Comparison of ENCODE assay signal across 8 cellular contexts in the genomic region with DNA sequence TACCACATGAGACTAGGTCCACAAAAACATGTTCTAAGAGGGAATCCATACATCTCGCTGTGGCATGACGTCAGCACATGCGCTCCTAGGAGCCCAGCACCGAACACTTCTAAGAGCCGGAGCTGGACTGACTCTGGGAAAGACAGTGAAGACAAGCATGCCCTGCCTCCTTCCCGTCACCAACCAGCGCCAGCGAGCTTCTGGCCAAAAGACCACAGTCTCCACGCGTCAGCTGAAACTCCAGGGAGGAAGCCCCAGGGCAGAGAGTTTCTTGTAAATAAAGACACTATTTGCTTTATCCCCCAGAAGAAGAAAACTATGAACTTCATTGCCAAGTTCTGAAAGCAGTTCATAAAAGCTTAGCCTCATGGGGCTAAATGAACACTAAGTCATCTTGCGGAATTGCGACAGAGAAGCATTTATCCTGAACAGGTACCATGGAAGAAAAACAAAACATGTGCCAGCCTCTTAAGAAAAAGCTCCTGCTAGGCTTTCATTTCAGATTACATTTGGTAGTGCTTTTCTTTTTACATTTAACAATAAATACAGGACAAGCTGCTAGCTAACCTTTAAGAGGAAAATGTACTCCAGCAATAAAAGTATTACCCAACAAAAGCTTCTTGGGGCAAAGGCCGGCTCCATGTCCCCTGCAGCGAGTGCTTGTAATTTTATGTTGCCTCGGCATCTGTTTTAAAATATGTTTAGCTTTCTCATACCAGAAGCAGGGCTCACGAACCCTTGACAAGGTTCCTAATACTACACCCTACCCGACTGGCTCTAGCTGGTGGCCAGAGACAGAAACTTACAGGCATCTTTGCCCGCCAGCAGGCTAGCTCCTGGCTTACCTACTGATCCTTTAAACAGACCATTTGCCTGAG.
A peak's percentile ranks its signal among the peaks of the same experiment; 100 is the strongest.
DNase-seq lines count a peak whose midpoint lies in the region; ATAC-seq, FAIRE-seq and TF ChIP-seq lines count a peak whose summit lies in the region.

No MANE protein-coding gene starts in this region.

- ATAC-seq in WTC11 (no peak), left ventricle myocardium superior (peak; percentile 57), GM18517 (IDR thresholded peaks at IDR 0.05; ENCODE audit: unreplicated experiment) (no peak), GM21528 (IDR thresholded peaks at IDR 0.05; ENCODE audit: low FRiP score, unreplicated experiment) (no peak)

- H3K27me3 Mint-ChIP-seq in WTC11 (ENCODE audit: low read depth) = no peaks in the 10 kb centered on the region

- FAIRE-seq in GM12892 (lab: Jason Lieb, UNC) (peak; percentile 9), urothelium cell line (lab: Jason Lieb, UNC) (no peak)

- H3K36me3 Mint-ChIP-seq in WTC11 = peaks cover 19% of the 10 kb centered on the region

- H3K4me1 Mint-ChIP-seq in WTC11 = peaks cover 29% of the 10 kb centered on the region

- intact Hi-C loops in left ventricle myocardium superior (cut with micrococcal nuclease) = no loop called here

- peak overlapping the region; percentile 54 for H3K27ac Mint-ChIP-seq in WTC11

- H3K27ac ChIP-seq in skin epidermis = peak overlapping the region in 11 of 21 experiments; percentile 5 to 79 (median 59)

- H3K4me3 ChIP-seq in skin epidermis = no peak overlapping the region

- POLR2A ChIA-PET in WTC11 (lab: Charles Lee) = no interaction called here

- CTCF ChIA-PET in WTC11 (lab: Charles Lee) = interaction anchor here (0.6 to 2.0 kb wide), 9 partner anchors 10 to 97 kb away, joined by 3 to 7 read pairs (median 5); no protein-coding TSS in a partner anchor

- DNase-seq in GM12892 (ENCODE audit: insufficient read length) = no peak
- no peak for DNase-seq in WTC11 (ENCODE audit: low spot score)
- no peak for DNase-seq in left ventricle myocardium superior
- no peak for DNase-seq in NCI-H526 treated with DMSO at 0.1 percent for 48 hours (lab: John Stamatoyannopoulos, UW)
- DNase-seq in urothelium cell line (ENCODE audit: low spot score) = no peak

- no peak for TF ChIP-seq POLR2A in GM12892 (IDR thresholded peaks at IDR 0.05; ENCODE audit: low read depth, low read length)

- TF ChIP-seq CTCF in WTC11 (IDR thresholded peaks at IDR 0.05) = no peak

- H3K4me3 Mint-ChIP-seq in WTC11 = no peak overlapping the region

- no peaks in the 10 kb centered on the region for H3K9me3 Mint-ChIP-seq in WTC11

TF ChIP-seq in WTC11, 78 proteins besides CTCF, POLR2A, EP300 and RAD21:
- TF ChIP-seq SMAD3 (CRISPR knock-in tag; IDR thresholded peaks at IDR 0.05; ENCODE audit: borderline replicate concordance) (no peak), ATF1 (CRISPR knock-in tag; IDR thresholded peaks at IDR 0.05) (no peak), TP53 (CRISPR knock-in tag; IDR thresholded peaks at IDR 0.05) (no peak)
- TF ChIP-seq, protein P1, sequence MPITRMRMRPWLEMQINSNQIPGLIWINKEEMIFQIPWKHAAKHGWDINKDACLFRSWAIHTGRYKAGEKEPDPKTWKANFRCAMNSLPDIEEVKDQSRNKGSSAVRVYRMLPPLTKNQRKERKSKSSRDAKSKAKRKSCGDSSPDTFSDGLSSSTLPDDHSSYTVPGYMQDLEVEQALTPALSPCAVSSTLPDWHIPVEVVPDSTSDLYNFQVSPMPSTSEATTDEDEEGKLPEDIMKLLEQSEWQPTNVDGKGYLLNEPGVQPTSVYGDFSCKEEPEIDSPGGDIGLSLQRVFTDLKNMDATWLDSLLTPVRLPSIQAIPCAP (CRISPR knock-in tag; IDR thresholded peaks at IDR 0.05) = no peak
- TF ChIP-seq, protein P2, sequence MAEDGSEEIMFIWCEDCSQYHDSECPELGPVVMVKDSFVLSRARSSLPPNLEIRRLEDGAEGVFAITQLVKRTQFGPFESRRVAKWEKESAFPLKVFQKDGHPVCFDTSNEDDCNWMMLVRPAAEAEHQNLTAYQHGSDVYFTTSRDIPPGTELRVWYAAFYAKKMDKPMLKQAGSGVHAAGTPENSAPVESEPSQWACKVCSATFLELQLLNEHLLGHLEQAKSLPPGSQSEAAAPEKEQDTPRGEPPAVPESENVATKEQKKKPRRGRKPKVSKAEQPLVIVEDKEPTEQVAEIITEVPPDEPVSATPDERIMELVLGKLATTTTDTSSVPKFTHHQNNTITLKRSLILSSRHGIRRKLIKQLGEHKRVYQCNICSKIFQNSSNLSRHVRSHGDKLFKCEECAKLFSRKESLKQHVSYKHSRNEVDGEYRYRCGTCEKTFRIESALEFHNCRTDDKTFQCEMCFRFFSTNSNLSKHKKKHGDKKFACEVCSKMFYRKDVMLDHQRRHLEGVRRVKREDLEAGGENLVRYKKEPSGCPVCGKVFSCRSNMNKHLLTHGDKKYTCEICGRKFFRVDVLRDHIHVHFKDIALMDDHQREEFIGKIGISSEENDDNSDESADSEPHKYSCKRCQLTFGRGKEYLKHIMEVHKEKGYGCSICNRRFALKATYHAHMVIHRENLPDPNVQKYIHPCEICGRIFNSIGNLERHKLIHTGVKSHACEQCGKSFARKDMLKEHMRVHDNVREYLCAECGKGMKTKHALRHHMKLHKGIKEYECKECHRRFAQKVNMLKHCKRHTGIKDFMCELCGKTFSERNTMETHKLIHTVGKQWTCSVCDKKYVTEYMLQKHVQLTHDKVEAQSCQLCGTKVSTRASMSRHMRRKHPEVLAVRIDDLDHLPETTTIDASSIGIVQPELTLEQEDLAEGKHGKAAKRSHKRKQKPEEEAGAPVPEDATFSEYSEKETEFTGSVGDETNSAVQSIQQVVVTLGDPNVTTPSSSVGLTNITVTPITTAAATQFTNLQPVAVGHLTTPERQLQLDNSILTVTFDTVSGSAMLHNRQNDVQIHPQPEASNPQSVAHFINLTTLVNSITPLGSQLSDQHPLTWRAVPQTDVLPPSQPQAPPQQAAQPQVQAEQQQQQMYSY (CRISPR knock-in tag; IDR thresholded peaks at IDR 0.05) = peak; percentile 81
